24 cellular contexts compared by ENCODE assay signal in the genomic region with DNA sequence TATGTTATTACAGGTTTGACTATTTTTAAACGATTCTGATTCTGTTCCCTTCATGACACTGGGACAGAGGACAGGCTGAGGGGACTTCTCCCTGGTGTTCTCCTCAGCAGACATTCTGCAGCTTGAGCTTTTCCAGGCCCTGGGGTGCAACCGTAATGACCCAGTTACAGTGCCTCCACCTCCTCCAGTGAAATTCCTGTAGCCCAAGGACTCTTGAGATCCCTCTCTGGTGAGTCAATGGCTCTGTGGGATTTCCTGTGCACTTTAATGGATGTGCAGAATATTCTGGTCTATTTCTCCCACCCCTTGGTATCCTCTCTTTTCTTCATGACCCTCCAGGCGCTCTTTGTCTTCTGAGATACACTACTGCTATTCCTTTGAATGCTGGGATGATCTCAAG.
"Had no signal": no experiment of that assay in that cellular context is flagged by ENCODE, and none has a peak within 500 bp of the region (broad histone marks: within the 10 kb centered on the region; RNA-seq: fewer than 3 reads in every experiment).

No MANE protein-coding gene starts in this region.

- H3K36me3 ChIP-seq: cardiac muscle cell, esophagus squamous epithelium, heart right ventricle, left ventricle myocardium inferior, neutrophil, ovary, right lobe of liver, transverse colon, WERI-Rb-1 had no signal

- H3K9me3 ChIP-seq: esophagus squamous epithelium, heart right ventricle, left ventricle myocardium inferior, neutrophil, ovary, right lobe of liver, transverse colon had no signal

- H3K4me1 Mint-ChIP-seq: activated T-helper 17 cell treated with anti-CD3 and anti-CD28 coated beads, Interleukin-2, amount 50 U/mL, for 72 hours; T-cell had no signal

- H3K4me3 Mint-ChIP-seq: activated T-helper 17 cell treated with anti-CD3 and anti-CD28 coated beads, Interleukin-2, amount 50 U/mL, for 72 hours; endodermal cell; natural killer cell treated with Interleukin-12 subunit alpha and Interleukin-12 subunit beta and Interleukin-15 and Interleukin-18, amount 100 ng/mL, for 72 hours; stimulated activated naive B cell treated with anti-CD40 and anti-IgM and Interleukin-4, amounts not matched to agents 10 μg/mL and 1 μg/mL and 100 μg/mL, for 72 hours; T-cell; T-helper 2 cell treated with Interferon-gamma antibody and Interleukin-4, amounts not matched to agents 5 μg/mL and 100 μg/mL, for 36 hours had no signal

- H3K4me3 ChIP-seq: cardiac muscle cell, esophagus squamous epithelium, heart right ventricle, left ventricle myocardium inferior, ovary, right lobe of liver, transverse colon had no signal

- DNase-seq: activated CD4-positive, alpha-beta T cell treated with anti-CD3 and anti-CD28 coated beads, Interleukin-2, amount 50 U/mL, for 1 hour; activated CD4-positive, CD25-positive, alpha-beta regulatory T cell treated with anti-CD3 and anti-CD28 coated beads, Interleukin-2, amount 50 U/mL, for 72 hours; activated T-cell treated with anti-CD3 and anti-CD28 coated beads, Interleukin-2, amount 50 U/mL, for 1 hour; cortex of kidney; endodermal cell; esophagus squamous epithelium; heart right ventricle; kidney glomerular epithelial cell; left ventricle myocardium inferior; ovary; right lobe of liver; small intestine; stimulated activated CD4-positive, alpha-beta T cell treated with anti-CD3 and anti-CD28 coated beads, Interleukin-15, amount 100 ng/mL, for 24 hours; stimulated activated CD8-positive, alpha-beta memory T cell treated with anti-CD3 and anti-CD28 coated beads, Interleukin-4, amount 100 ng/mL, for 48 hours; stimulated activated naive B cell treated with anti-CD40 and anti-IgM and Interleukin-4, amounts not matched to agents 10 μg/mL and 1 μg/mL and 100 μg/mL, for 72 hours; T-cell; transverse colon; WERI-Rb-1 had no signal

- H3K9me3 Mint-ChIP-seq: endodermal cell; stimulated activated naive B cell treated with anti-CD40 and anti-IgM and Interleukin-4, amounts not matched to agents 10 μg/mL and 1 μg/mL and 100 μg/mL, for 72 hours had no signal

- H3K4me1 ChIP-seq: heart right ventricle, left ventricle myocardium inferior, right lobe of liver, transverse colon had no signal

- H3K36me3 Mint-ChIP-seq: activated naive CD4-positive, alpha-beta T cell treated with anti-CD3 and anti-CD28 coated beads, Interleukin-2, amount 50 U/mL, for 72 hours; natural killer cell treated with Interleukin-12 subunit alpha and Interleukin-12 subunit beta and Interleukin-15 and Interleukin-18, amount 100 ng/mL, for 72 hours; stimulated activated naive B cell treated with anti-CD40 and anti-IgM and Interleukin-4, amounts not matched to agents 10 μg/mL and 1 μg/mL and 100 μg/mL, for 72 hours; T-cell had no signal

- FAIRE-seq: small intestine had no signal

- H3K27me3 ChIP-seq: esophagus squamous epithelium, heart right ventricle, neutrophil, ovary, right lobe of liver, transverse colon had no signal

- H3K27ac ChIP-seq: cardiac muscle cell, esophagus squamous epithelium, heart right ventricle, left ventricle myocardium inferior, neutrophil, ovary, right lobe of liver, transverse colon, WERI-Rb-1 had no signal

- ATAC-seq: activated naive CD4-positive, alpha-beta T cell treated with anti-CD3 and anti-CD28 coated beads, Interleukin-2, amount 50 U/mL, for 72 hours; activated T-helper 17 cell treated with anti-CD3 and anti-CD28 coated beads, Interleukin-2, amount 50 U/mL, for 72 hours; heart right ventricle; natural killer cell treated with Interleukin-12 subunit alpha and Interleukin-12 subunit beta and Interleukin-15 and Interleukin-18, amount 100 ng/mL, for 72 hours; right lobe of liver; stimulated activated naive B cell treated with anti-CD40 and anti-IgM and Interleukin-4, amounts not matched to agents 10 μg/mL and 1 μg/mL and 100 μg/mL, for 72 hours; T-cell had no signal

- H3K27ac Mint-ChIP-seq: activated naive CD4-positive, alpha-beta T cell treated with anti-CD3 and anti-CD28 coated beads, Interleukin-2, amount 50 U/mL, for 72 hours; activated T-helper 17 cell treated with anti-CD3 and anti-CD28 coated beads, Interleukin-2, amount 50 U/mL, for 72 hours; endodermal cell; natural killer cell treated with Interleukin-12 subunit alpha and Interleukin-12 subunit beta and Interleukin-15 and Interleukin-18, amount 100 ng/mL, for 72 hours; stimulated activated naive B cell treated with anti-CD40 and anti-IgM and Interleukin-4, amounts not matched to agents 10 μg/mL and 1 μg/mL and 100 μg/mL, for 72 hours; T-cell; T-helper 2 cell treated with Interferon-gamma antibody and Interleukin-4, amounts not matched to agents 5 μg/mL and 100 μg/mL, for 36 hours had no signal

- H3K27me3 Mint-ChIP-seq: activated T-helper 17 cell treated with anti-CD3 and anti-CD28 coated beads, Interleukin-2, amount 50 U/mL, for 72 hours; natural killer cell treated with Interleukin-12 subunit alpha and Interleukin-12 subunit beta and Interleukin-15 and Interleukin-18, amount 100 ng/mL, for 72 hours; stimulated activated naive B cell treated with anti-CD40 and anti-IgM and Interleukin-4, amounts not matched to agents 10 μg/mL and 1 μg/mL and 100 μg/mL, for 72 hours; T-cell had no signal
